In genomic region chr4:66906314-66906713, GRCh38 we compare ENCODE assay signal across 18 cellular contexts.
DNase-seq lines count a peak whose midpoint lies in the region; ATAC-seq, FAIRE-seq and TF ChIP-seq lines count a peak whose summit lies in the region.
"Had no signal": no experiment of that assay in that cellular context is flagged by ENCODE, and none has a peak within 500 bp of the region (broad histone marks: within the 10 kb centered on the region; RNA-seq: fewer than 3 reads in every experiment).

No MANE protein-coding gene starts in this region.

- H2AFZ ChIP-seq in HepG2 (ENCODE audit: low read length), result no peak overlapping the region

- no peaks in the 10 kb centered on the region for H3K27me3 ChIP-seq in H7 (ENCODE audit: control insufficient read depth, insufficient read depth, low read length)
- H3K27me3 ChIP-seq in HepG2 (ENCODE audit: control insufficient read depth in 1 of 2, insufficient read depth in 2 of 2, low read length in 2 of 2), result no peaks in the 10 kb centered on the region; a peak in 1 of 5 replicates

- no peak for TF ChIP-seq CTCF in HepG2 (CRISPR knock-in tag; IDR thresholded peaks at IDR 0.05)

- H3K27ac ChIP-seq in HepG2 (ENCODE audit: extremely low read length, insufficient read depth, low read length), result no peak overlapping the region

- no peak for FAIRE-seq in HepG2 (lab: Jason Lieb, UNC)

- BruUV-seq in HepG2 (replicated peaks; lab: Mats Ljungman, UMichigan), result no TSS peak

- TF ChIP-seq POLR2A in HepG2 (IDR thresholded peaks at IDR 0.05; ENCODE audit: insufficient read depth in 1 of 2, low read depth in 2 of 2, low read length in 2 of 2), result no peak

- H3K79me2 ChIP-seq in HepG2 (ENCODE audit: insufficient read depth, low read length), result no peaks in the 10 kb centered on the region

- in situ Hi-C loops in HepG2 (cut with HindIII; ENCODE audit: extremely low pct_ligation_motif_present, low pct_unique_long_range_greater_than_20kb), result no loop called here

- DNase-seq in H7 (peak; percentile 5), NCI-H1930 (lab: John Stamatoyannopoulos, UW) (peak; percentile 38 to 63), NCI-H526 treated with DMSO at 0.1 percent for 48 hours (lab: John Stamatoyannopoulos, UW) (peak; percentile 88), iPS-NIHi7 (ENCODE audit: extremely low spot score) (peak; percentile 10), GM03348 (ENCODE audit: low spot score) (no peak), HepG2 (ENCODE audit: low spot score) (no peak)
- DNase-seq in activated CD4-positive, alpha-beta T cell treated with anti-CD3 and anti-CD28 coated beads for 48 hours, result no peak
- DNase-seq: activated CD4-positive, alpha-beta T cell treated with anti-CD3 and anti-CD28 coated beads for 4 hours; activated naive CD4-positive, alpha-beta T cell treated with anti-CD3 and anti-CD28 coated beads, Interleukin-2, amount 50 U/mL, for 16 hours; activated T-cell treated with anti-CD3 and anti-CD28 coated beads for 4 hours; DND-41; erythroblast; glutamatergic neuron; islet precursor cell; SIG-M5; stimulated activated CD4-positive, alpha-beta T cell treated with anti-CD3 and anti-CD28 coated beads, Interleukin-2, amount 100 ng/mL, for 48 hours; T-helper 9 cell had no signal

- WGBS in HepG2 (ENCODE audit: low lambda C conversion rate), result 0% methylated on average over 2 of the region's 2 CpGs

- TF ChIP-seq EP300 in HepG2 (IDR thresholded peaks at IDR 0.05; ENCODE audit: low read depth in 2 of 2, low read length in 2 of 2) (no peak), HepG2 (CRISPR knock-in tag; IDR thresholded peaks at IDR 0.05; ENCODE audit: borderline replicate concordance) (no peak)

- intact Hi-C loops in HepG2 (cut with micrococcal nuclease; ENCODE audit: unreplicated experiment), result no loop called here

- H3K4me2 ChIP-seq in HepG2 (ENCODE audit: low read depth, low read length), result no peak overlapping the region

- POLR2A ChIA-PET in HepG2 (lab: Yijun Ruan, JAX), result no interaction called here

- no peaks in the 10 kb centered on the region for H3K36me3 ChIP-seq in H7 (replicated peaks; ENCODE audit: control insufficient read depth, insufficient read depth, low read length)
- H3K36me3 ChIP-seq in HepG2 (replicated peaks in 1 of 2; ENCODE audit: control insufficient read depth in 1 of 2, insufficient read depth in 2 of 2, low read length in 2 of 2), result no peaks in the 10 kb centered on the region

- TF ChIP-seq RAD21 in HepG2 (CRISPR knock-in tag; IDR thresholded peaks at IDR 0.05), result no peak

- H3K4me3 ChIP-seq in H7 (ENCODE audit: insufficient read depth, low read depth, low read length), result no peak overlapping the region
- H3K4me3 ChIP-seq in HepG2 (replicated peaks in 1 of 3; ENCODE audit: insufficient read depth in 1 of 3, low read depth in 2 of 3, low read length in 3 of 3), result no peak overlapping the region

- H3K9ac ChIP-seq in HepG2 (ENCODE audit: insufficient read depth, low read depth, low read length), result no peak overlapping the region

- ATAC-seq in HepG2 (no peak), HG02938 (IDR thresholded peaks at IDR 0.05; ENCODE audit: unreplicated experiment) (no peak)

- no peaks in the 10 kb centered on the region for H4K20me1 ChIP-seq in HepG2 (ENCODE audit: insufficient read depth, low read length)

- no peaks in the 10 kb centered on the region for H3K9me3 ChIP-seq in HepG2 (ENCODE audit: low read length)

- no peaks in the 10 kb centered on the region for H3K4me1 ChIP-seq in HepG2 (ENCODE audit: insufficient read depth, low read length)

- CTCF ChIA-PET in HepG2 (lab: Yijun Ruan, JAX; ENCODE audit: low intra/inter-chr PET ratio, low total read pairs), result no interaction called here

TF ChIP-seq in HepG2, 621 proteins besides CTCF, POLR2A, EP300 and RAD21:
- TF ChIP-seq ZNF841 (CRISPR knock-in tag; IDR thresholded peaks at IDR 0.05; ENCODE audit: borderline replicate concordance) (no peak), ZNF335 (CRISPR knock-in tag; IDR thresholded peaks at IDR 0.05) (no peak), MEIS1 (CRISPR knock-in tag; IDR thresholded peaks at IDR 0.05; ENCODE audit: borderline replicate concordance) (no peak), SIX1 (CRISPR knock-in tag; IDR thresholded peaks at IDR 0.05; ENCODE audit: borderline replicate concordance) (no peak), FOXA3 (CRISPR knock-in tag; IDR thresholded peaks at IDR 0.05) (no peak), ZNF629 (CRISPR knock-in tag; conservative IDR thresholded peaks at IDR 0.05) (no peak), CREM (IDR thresholded peaks at IDR 0.05) (no peak), CREM (CRISPR knock-in tag; IDR thresholded peaks at IDR 0.05) (no peak), ZNF598 (CRISPR knock-in tag; IDR thresholded peaks at IDR 0.05; ENCODE audit: borderline replicate concordance) (no peak), ZNF564 (CRISPR knock-in tag; IDR thresholded peaks at IDR 0.05) (no peak), ZFYVE20 (CRISPR knock-in tag; IDR thresholded peaks at IDR 0.05; ENCODE audit: borderline replicate concordance, low read depth) (no peak), ZNF354B (CRISPR knock-in tag; IDR thresholded peaks at IDR 0.05) (no peak), ELF1 (CRISPR knock-in tag; IDR thresholded peaks at IDR 0.05) (no peak)

Comparison
In these comparisons a context has a peak if more than half of its experiments do, and no peak if none do; other contexts are left out.
1. DNase-seq: peak in H7 (single experiment), NCI-H1930 (2 of 2), NCI-H526 treated with DMSO at 0.1 percent for 48 hours (single experiment) and iPS-NIHi7 (single experiment); none in GM03348 (single experiment), HepG2 (single experiment) and activated CD4-positive, alpha-beta T cell treated with anti-CD3 and anti-CD28 coated beads for 48 hours (single experiment).